1 cellular context compared by ENCODE assay signal in the genomic region with DNA sequence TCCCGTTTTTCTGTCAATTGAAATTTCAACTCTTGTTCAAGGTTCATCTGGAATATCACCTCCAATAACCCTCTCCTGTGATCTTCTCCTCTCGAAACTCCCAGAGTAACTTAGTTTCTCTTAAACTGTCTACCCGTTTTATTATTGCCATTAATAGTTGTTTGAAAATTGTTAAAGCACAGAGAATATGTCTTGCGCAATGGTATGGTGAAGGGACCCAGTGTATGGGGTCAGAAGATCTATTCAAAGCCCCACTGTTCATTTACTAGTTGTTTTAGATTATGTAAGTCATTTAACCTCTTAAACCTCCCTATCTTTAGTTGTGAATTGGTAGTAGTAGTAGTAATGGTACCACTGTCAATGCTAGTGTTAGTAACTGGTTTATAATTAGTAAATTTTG.
TF ChIP-seq lines count a peak whose summit lies in the region.

No MANE protein-coding gene starts in this region.

TF ChIP-seq in GM23338, 12 proteins besides CTCF, POLR2A, EP300 and RAD21 (continued from another document):
- TF ChIP-seq ETS1 (IDR thresholded peaks at IDR 0.05) (no peak), JUNB (IDR thresholded peaks at IDR 0.05; ENCODE audit: unreplicated experiment) (no peak), CREB1 (CRISPR knock-in tag; IDR thresholded peaks at IDR 0.05; ENCODE audit: low read depth) (no peak), EZH2 (IDR thresholded peaks at IDR 0.05; ENCODE audit: low read depth, unreplicated experiment) (no peak), REST (IDR thresholded peaks at IDR 0.05; ENCODE audit: unreplicated experiment) (no peak), NANOG (IDR thresholded peaks at IDR 0.05; ENCODE audit: borderline replicate concordance) (no peak), ZNF114 (CRISPR knock-in tag; IDR thresholded peaks at IDR 0.05) (no peak), STAT1 (IDR thresholded peaks at IDR 0.05; ENCODE audit: unreplicated experiment) (no peak), POLR2AphosphoS5 (IDR thresholded peaks at IDR 0.05; ENCODE audit: low read depth) (no peak)
